ENCODE assay signal across 7 cellular contexts in genomic region chr10:70052462-70053211, GRCh38. TPM values are rescaled to one million over a fixed set of nuclear protein-coding genes. Genes with fewer than 3 reads are reported as not detected.
A peak's percentile ranks its signal among the peaks of the same experiment; 100 is the strongest.
DNase-seq lines count a peak whose midpoint lies in the region; ATAC-seq and TF ChIP-seq lines count a peak whose summit lies in the region.

MACROH2A2 (plus strand) TSS chr10:70052846; CDS start chr10:70075659, 22,813 bp downstream.

- peaks cover 54% of the 10 kb centered on the region for H3K27me3 Mint-ChIP-seq in activated naive CD8-positive, alpha-beta T cell treated with anti-CD3 and anti-CD28 coated beads for 36 hours
- H3K27me3 Mint-ChIP-seq in glutamatergic neuron (ENCODE audit: unreplicated experiment) (peaks cover 7% of the 10 kb centered on the region), neural progenitor cell (ENCODE audit: insufficient read depth, low read depth) (peaks cover 4% of the 10 kb centered on the region)

- H3K79me2 ChIP-seq in neural progenitor cell (ENCODE audit: low read depth) = peaks cover 48% of the 10 kb centered on the region

- H3K27ac Mint-ChIP-seq in activated naive CD8-positive, alpha-beta T cell treated with anti-CD3 and anti-CD28 coated beads for 36 hours = no peak within 1 kb of the TSS
- H3K27ac Mint-ChIP-seq in glutamatergic neuron (ENCODE audit: unreplicated experiment) (peak within 1 kb of the TSS; percentile 89), neural progenitor cell (peak within 1 kb of the TSS; percentile 100)

- H3K4me2 ChIP-seq in neural progenitor cell = peak within 1 kb of the TSS; percentile 81

- peaks cover 13% of the 10 kb centered on the region for H3F3A ChIP-seq in neural progenitor cell (ENCODE audit: low read depth)

- H3K9me3 ChIP-seq in neural progenitor cell (ENCODE audit: low read depth) = no peaks in the 10 kb centered on the region

- ATAC-seq in HG03025 (IDR thresholded peaks at IDR 0.05; ENCODE audit: low FRiP score, unreplicated experiment) = no peak

- H3K4me3 Mint-ChIP-seq in activated naive CD8-positive, alpha-beta T cell treated with anti-CD3 and anti-CD28 coated beads for 36 hours = peak within 1 kb of the TSS; percentile 80
- H3K4me3 Mint-ChIP-seq in glutamatergic neuron (ENCODE audit: unreplicated experiment) (peak within 1 kb of the TSS; percentile 95), neural progenitor cell (peak within 1 kb of the TSS; percentile 99)

- peak within 1 kb of the TSS; percentile 97 for H3K4me3 ChIP-seq in neural progenitor cell

- no peaks in the 10 kb centered on the region for H3K9me3 Mint-ChIP-seq in activated naive CD8-positive, alpha-beta T cell treated with anti-CD3 and anti-CD28 coated beads for 36 hours
- H3K9me3 Mint-ChIP-seq in glutamatergic neuron (ENCODE audit: unreplicated experiment) = peaks cover 1% of the 10 kb centered on the region
- H3K9me3 Mint-ChIP-seq in neural progenitor cell = no peaks in the 10 kb centered on the region

- DNase-seq in GM03348 (ENCODE audit: low spot score) (peak; percentile 88), NCI-H1694 treated with DMSO at 0.1 percent for 48 hours (lab: John Stamatoyannopoulos, UW) (peak; percentile 58), glutamatergic neuron (peak; percentile 81), neural progenitor cell (ENCODE audit: low spot score) (peak; percentile 89), activated gamma-delta T cell (lab: John Stamatoyannopoulos, UW) (no peak)
- peak; percentile 30 for DNase-seq in activated naive CD8-positive, alpha-beta T cell treated with anti-CD3 and anti-CD28 coated beads for 36 hours

- peak within 1 kb of the TSS; percentile 95 for H2AFZ ChIP-seq in neural progenitor cell (replicated peaks)

- peak; percentile 17 for TF ChIP-seq CTCF in glutamatergic neuron (IDR thresholded peaks at IDR 0.05; ENCODE audit: partially characterized antibody, unreplicated experiment)
- peak; percentile 54 for TF ChIP-seq CTCF in neural progenitor cell (IDR thresholded peaks at IDR 0.05)

- H3K4me1 ChIP-seq in neural progenitor cell = peaks cover 26% of the 10 kb centered on the region

- no peaks in the 10 kb centered on the region for H3K36me3 ChIP-seq in neural progenitor cell

- H4K20me1 ChIP-seq in neural progenitor cell (ENCODE audit: low read depth) = peaks cover 32% of the 10 kb centered on the region

- peaks cover 7% of the 10 kb centered on the region for H3K4me1 Mint-ChIP-seq in activated naive CD8-positive, alpha-beta T cell treated with anti-CD3 and anti-CD28 coated beads for 36 hours
- peaks cover 12% of the 10 kb centered on the region for H3K4me1 Mint-ChIP-seq in glutamatergic neuron (ENCODE audit: low read depth, unreplicated experiment)
- peaks cover 31% of the 10 kb centered on the region for H3K4me1 Mint-ChIP-seq in neural progenitor cell

- peaks cover 74% of the 10 kb centered on the region for H3K27me3 ChIP-seq in neural progenitor cell

- H3K36me3 Mint-ChIP-seq in activated naive CD8-positive, alpha-beta T cell treated with anti-CD3 and anti-CD28 coated beads for 36 hours = no peaks in the 10 kb centered on the region
- no peaks in the 10 kb centered on the region for H3K36me3 Mint-ChIP-seq in glutamatergic neuron (ENCODE audit: unreplicated experiment)
- peaks cover 10% of the 10 kb centered on the region for H3K36me3 Mint-ChIP-seq in neural progenitor cell

- peak within 1 kb of the TSS; percentile 73 for H3K9ac ChIP-seq in neural progenitor cell

- H3K27ac ChIP-seq in neural progenitor cell = peak within 1 kb of the TSS; percentile 24

RNA-seq across cellular contexts. Expression of gene MACROH2A2, which starts in this region (rescaled TPM):
- 1 to 10 TPM; 3.9 to 4.8 TPM for total RNA-seq in activated naive CD8-positive, alpha-beta T cell treated with anti-CD3 and anti-CD28 coated beads for 36 hours
- total RNA-seq in glutamatergic neuron (ENCODE audit: unreplicated experiment) (58.3 TPM), neural progenitor cell (ENCODE audit: low replicate concordance) (159 and 183 TPM in 2 replicates)

Comparison
In these comparisons a context has a peak if more than half of its experiments do, and no peak if none do; other contexts are left out.
1. RNA of gene MACROH2A2 (total RNA-seq): 159 to 183 TPM in neural progenitor cell and 58.3 TPM in glutamatergic neuron (single experiment); 3.9 to 4.8 TPM in activated naive CD8-positive, alpha-beta T cell treated with anti-CD3 and anti-CD28 coated beads for 36 hours; every median in the first group is over 10 times any median in the second.
2. Peak in every context shown above with its lines, with median percentiles within 50 percentile points of each other: H3K4me3 Mint-ChIP-seq.